ENCODE assay signal across 18 cellular contexts in the genomic region with DNA sequence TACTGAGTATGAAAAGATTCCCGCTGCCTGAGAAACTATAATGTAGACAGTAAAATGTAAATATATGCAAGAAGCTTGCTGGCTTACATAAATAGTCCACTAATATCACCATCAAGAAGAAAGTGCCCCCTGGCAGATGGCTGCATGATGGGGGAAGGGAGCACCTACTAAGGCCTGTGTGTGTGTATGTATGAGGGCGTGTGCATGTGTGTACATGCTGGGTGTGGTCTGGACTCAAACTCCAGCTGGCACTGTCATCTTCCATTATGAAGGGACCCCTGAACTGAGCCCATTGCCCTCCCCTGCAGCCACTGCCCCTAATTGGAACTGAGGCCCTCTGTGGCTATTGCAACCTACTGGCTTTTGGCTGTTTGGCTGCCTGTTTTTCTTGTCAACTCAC. TPM values are rescaled to one million over a fixed set of nuclear protein-coding genes. Genes with fewer than 3 reads are reported as not detected.
DNase-seq lines count a peak whose midpoint lies in the region; ATAC-seq and TF ChIP-seq lines count a peak whose summit lies in the region.
"Had no signal": no experiment of that assay in that cellular context is flagged by ENCODE, and none has a peak within 500 bp of the region (broad histone marks: within the 10 kb centered on the region; RNA-seq: fewer than 3 reads in every experiment).

No MANE protein-coding gene starts in this region.

- H3K27me3 Mint-ChIP-seq in nephron progenitor cell (ENCODE audit: low read depth, poor library complexity), result no peaks in the 10 kb centered on the region
- no peaks in the 10 kb centered on the region for H3K27me3 Mint-ChIP-seq in activated T-cell treated with anti-CD3 and anti-CD28 coated beads, Interleukin-2, amount 50 U/mL, for 4 hours (ENCODE audit: low read depth)

- no peaks in the 10 kb centered on the region for H3K27me3 ChIP-seq in right atrium auricular region
- no peaks in the 10 kb centered on the region for H3K27me3 ChIP-seq in WERI-Rb-1 (ENCODE audit: insufficient read depth, low read depth, severe bottlenecking)
- H3K27me3 ChIP-seq in uterus, result no peaks in the 10 kb centered on the region
- no peaks in the 10 kb centered on the region for H3K27me3 ChIP-seq in upper lobe of left lung

- peaks cover 0 to 9% of the 10 kb centered on the region in 2 donors for H3K4me1 ChIP-seq in right atrium auricular region
- H3K4me1 ChIP-seq in uterus, result no peaks in the 10 kb centered on the region
- H3K4me1 ChIP-seq in upper lobe of left lung, result no peaks in the 10 kb centered on the region

- H3K27ac ChIP-seq in right atrium auricular region, result peak overlapping the region; percentile 33 to 84
- H3K27ac ChIP-seq in WERI-Rb-1, result no peak overlapping the region
- H3K27ac ChIP-seq in uterus, result peak overlapping the region; percentile 41 to 69
- no peak overlapping the region for H3K27ac ChIP-seq in upper lobe of left lung
- H3K27ac ChIP-seq: C4-2B, GM23248 had no signal

- TF ChIP-seq EP300 in upper lobe of left lung (IDR thresholded peaks at IDR 0.05), result no peak

- peak overlapping the region; percentile 97 for H3K27ac Mint-ChIP-seq in nephron progenitor cell

- no peaks in the 10 kb centered on the region for H3K9me3 ChIP-seq in right atrium auricular region
- H3K9me3 ChIP-seq in WERI-Rb-1 (ENCODE audit: severe bottlenecking), result no peaks in the 10 kb centered on the region
- H3K9me3 ChIP-seq in uterus, result no peaks in the 10 kb centered on the region
- H3K9me3 ChIP-seq in upper lobe of left lung, result no peaks in the 10 kb centered on the region

- DNase-seq in right atrium auricular region (ENCODE audit: low spot score) (no peak), Right ventricle myocardium superior (no peak), WERI-Rb-1 (peak; percentile 12), nephron progenitor cell (no peak), uterus (peak in 1 of 2 donors; percentile 41), SKM-1 treated with dmso at 0.1 percent for 144 hours (lab: John Stamatoyannopoulos, UW; ENCODE audit: unreplicated experiment) (no peak), upper lobe of left lung (no peak)
- no peak for DNase-seq in activated T-cell treated with anti-CD3 and anti-CD28 coated beads, Interleukin-2, amount 50 U/mL, for 4 hours
- DNase-seq: COR-L47, DMS79, GM23248, NCI-H1048, NCI-H146, NCI-H2081, SHP77 treated with DMSO at 0.1 percent for 48 hours had no signal

- no peaks in the 10 kb centered on the region for H3K9me3 Mint-ChIP-seq in nephron progenitor cell
- H3K9me3 Mint-ChIP-seq in activated T-cell treated with anti-CD3 and anti-CD28 coated beads, Interleukin-2, amount 50 U/mL, for 4 hours, result no peaks in the 10 kb centered on the region

- peaks cover 44% of the 10 kb centered on the region for H3K4me1 Mint-ChIP-seq in nephron progenitor cell
- no peaks in the 10 kb centered on the region for H3K4me1 Mint-ChIP-seq in activated T-cell treated with anti-CD3 and anti-CD28 coated beads, Interleukin-2, amount 50 U/mL, for 4 hours (ENCODE audit: low read depth)

- no peaks in the 10 kb centered on the region for H3K36me3 ChIP-seq in right atrium auricular region
- H3K36me3 ChIP-seq in WERI-Rb-1, result no peaks in the 10 kb centered on the region; the same call in 1 of the 2 replicates
- H3K36me3 ChIP-seq in uterus, result no peaks in the 10 kb centered on the region
- peaks cover 0 to 12% (median 0%) of the 10 kb centered on the region in 4 donors for H3K36me3 ChIP-seq in upper lobe of left lung

- no peak for TF ChIP-seq POLR2A in uterus (IDR thresholded peaks at IDR 0.05)
- TF ChIP-seq POLR2A in upper lobe of left lung (IDR thresholded peaks at IDR 0.05), result no peak

- ATAC-seq in Right ventricle myocardium superior (ENCODE audit: poor library complexity) (no peak), upper lobe of left lung (ENCODE audit: low FRiP score in 2 of 2) (no peak)
- no peak for ATAC-seq in activated T-cell treated with anti-CD3 and anti-CD28 coated beads, Interleukin-2, amount 50 U/mL, for 4 hours
- ATAC-seq: HCT116, SK-N-SH treated with all-trans-retinoic acid at 6 μM for 48 hours had no signal

- 92 to 94% methylated on average over 2 of the region's 2 CpGs for WGBS in upper lobe of left lung, 2 donors

- peaks cover 18% of the 10 kb centered on the region for H3K36me3 Mint-ChIP-seq in nephron progenitor cell (ENCODE audit: low read depth)
- peaks cover 23% of the 10 kb centered on the region for H3K36me3 Mint-ChIP-seq in activated T-cell treated with anti-CD3 and anti-CD28 coated beads, Interleukin-2, amount 50 U/mL, for 4 hours (ENCODE audit: insufficient read depth)

- no peak overlapping the region for H3K4me3 Mint-ChIP-seq in nephron progenitor cell
- H3K4me3 Mint-ChIP-seq in activated T-cell treated with anti-CD3 and anti-CD28 coated beads, Interleukin-2, amount 50 U/mL, for 4 hours, result no peak overlapping the region

- H3K4me3 ChIP-seq in right atrium auricular region (no peak overlapping the region), WERI-Rb-1 (ENCODE audit: low read depth, low read length) (no peak overlapping the region), uterus (no peak overlapping the region), upper lobe of left lung (no peak overlapping the region)
- H3K4me3 ChIP-seq: GM23248 had no signal

- intact Hi-C loops in Right ventricle myocardium superior (cut with DNase I) (no loop called here), uterus (cut with DNase I; ENCODE audit: low total_unique reads) (no loop called here)

- TF ChIP-seq CTCF in right atrium auricular region (IDR thresholded peaks at IDR 0.05), result no peak
- TF ChIP-seq CTCF in WERI-Rb-1 (IDR thresholded peaks at IDR 0.05; ENCODE audit: low read depth, low read length), result no peak
- TF ChIP-seq CTCF in nephron progenitor cell (IDR thresholded peaks at IDR 0.05), result no peak
- TF ChIP-seq CTCF in uterus (IDR thresholded peaks at IDR 0.05), result no peak
- no peak for TF ChIP-seq CTCF in upper lobe of left lung (IDR thresholded peaks at IDR 0.05)

RNA-seq across cellular contexts. Expression of gene HBP1, which starts 56.1 kb away (rescaled TPM):
- total RNA-seq in right atrium auricular region (10 to 100 TPM; 51.8 to 69.8 TPM), Right ventricle myocardium superior (68.9 TPM), uterus (100 to 1,000 TPM in 3 of 4 donors, 10 to 100 TPM in 1; 48.3 to 169 (median 130) TPM), upper lobe of left lung (100 to 1,000 TPM in 1 of 6 donors, 10 to 100 TPM in 5; 55.5 to 113 (median 74.4) TPM)
- 10 to 100 TPM; 10.1 to 18.5 (median 16.2) TPM for total RNA-seq in activated T-cell treated with anti-CD3 and anti-CD28 coated beads, Interleukin-2, amount 50 U/mL, for 4 hours

Comparison
In these comparisons a context has a peak if more than half of its experiments do, and no peak if none do; other contexts are left out.
1. H3K27ac ChIP-seq: peak in right atrium auricular region (2 of 2) and uterus (2 of 2); none in WERI-Rb-1 (single experiment) and upper lobe of left lung (0 of 4).